ENCODE assay signal across 9 cellular contexts in the genomic region with DNA sequence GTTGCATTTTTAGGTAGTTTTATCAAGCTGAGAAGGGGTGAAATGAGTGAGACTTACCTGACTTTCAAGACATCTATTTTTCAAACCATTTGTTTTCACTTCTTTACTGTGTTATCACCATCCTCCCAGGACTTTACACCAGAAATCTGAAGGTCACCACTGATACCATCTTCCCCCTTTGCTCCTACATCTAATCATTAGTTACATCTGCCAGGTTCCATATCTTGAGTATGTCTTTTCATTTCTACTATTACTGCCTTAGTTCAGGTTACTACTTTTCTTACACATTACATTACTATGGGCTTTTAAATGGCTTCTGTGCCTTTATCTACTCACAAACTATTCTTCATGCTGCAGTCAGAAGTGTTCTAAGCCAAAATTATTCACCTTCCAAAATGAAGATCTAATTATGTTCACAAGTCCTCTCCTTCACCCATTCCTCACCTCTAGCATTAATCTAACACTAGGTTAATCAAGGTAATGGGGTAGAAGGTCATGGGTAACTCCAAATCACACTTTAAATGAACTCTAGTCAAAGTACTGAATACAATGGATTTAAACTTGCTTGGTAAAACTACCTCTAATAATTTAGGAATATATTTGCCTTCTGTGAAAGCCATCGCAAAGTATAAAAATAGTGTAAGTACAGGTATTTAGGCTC. TPM values are rescaled to one million over a fixed set of nuclear protein-coding genes. Genes with fewer than 3 reads are reported as not detected.
DNase-seq lines count a peak whose midpoint lies in the region; ATAC-seq and TF ChIP-seq lines count a peak whose summit lies in the region.
"Had no signal": no experiment of that assay in that cellular context is flagged by ENCODE, and none has a peak within 500 bp of the region (broad histone marks: within the 10 kb centered on the region; RNA-seq: fewer than 3 reads in every experiment).

No MANE protein-coding gene starts in this region.

- no peak overlapping the region for H3K27ac ChIP-seq in SK-N-MC

- H3K4me1 ChIP-seq in skeletal muscle satellite cell (ENCODE audit: control insufficient read depth, insufficient read depth, low read length), result peaks cover 22% of the 10 kb centered on the region

- TF ChIP-seq CTCF in fibroblast of pulmonary artery (IDR thresholded peaks at IDR 0.05; ENCODE audit: low read length, missing control alignments), result no peak

- H3K9me3 ChIP-seq in SK-N-MC (ENCODE audit: low read depth, low read length), result no peaks in the 10 kb centered on the region
- H3K9me3 ChIP-seq in skeletal muscle satellite cell (replicated peaks; ENCODE audit: low read length), result no peaks in the 10 kb centered on the region
- H3K9me3 ChIP-seq: Peyer's patch had no signal

- ATAC-seq in GM18520 (IDR thresholded peaks at IDR 0.05; ENCODE audit: unreplicated experiment) (no peak), GM18511 (IDR thresholded peaks at IDR 0.05; ENCODE audit: unreplicated experiment) (no peak)

- no peaks in the 10 kb centered on the region for H3K36me3 ChIP-seq in SK-N-MC (ENCODE audit: insufficient read depth, low read length)
- H3K36me3 ChIP-seq in skeletal muscle satellite cell (ENCODE audit: insufficient read depth, low read length), result no peaks in the 10 kb centered on the region
- H3K36me3 ChIP-seq: Peyer's patch had no signal

- no peaks in the 10 kb centered on the region for H3K27me3 ChIP-seq in skeletal muscle satellite cell (ENCODE audit: control insufficient read depth, insufficient read depth, low read length)
- H3K27me3 ChIP-seq: Peyer's patch had no signal

- H3K9ac ChIP-seq in SK-N-MC (ENCODE audit: insufficient read length) (peak overlapping the region; percentile 0), skeletal muscle satellite cell (ENCODE audit: low read depth, low read length) (peak overlapping the region; percentile 91)

- peak; percentile 46 for DNase-seq in NCI-H510A treated with DMSO at 0.1 percent for 48 hours (lab: John Stamatoyannopoulos, UW)
- DNase-seq in NCI-H510A (lab: John Stamatoyannopoulos, UW), result no peak
- no peak for DNase-seq in SK-N-MC (ENCODE audit: low read depth, low spot score)
- DNase-seq in fibroblast of pulmonary artery (ENCODE audit: low read depth), result no peak
- no peak for DNase-seq in activated CD4-positive, CD25-positive, alpha-beta regulatory T cell treated with anti-CD3 and anti-CD28 coated beads, Interleukin-2, amount 50 U/mL, for 72 hours

- peak overlapping the region; percentile 83 for H3K4me2 ChIP-seq in skeletal muscle satellite cell (ENCODE audit: low read length)

- peak overlapping the region; percentile 92 for H3K4me3 ChIP-seq in SK-N-MC
- H3K4me3 ChIP-seq in fibroblast of pulmonary artery (replicated peaks; ENCODE audit: low read depth, low read length), result peak overlapping the region; percentile 89
- peak overlapping the region; percentile 87 for H3K4me3 ChIP-seq in skeletal muscle satellite cell (ENCODE audit: low read length)

RNA-seq across cellular contexts. Expression of gene HSDL2, which starts 2.1 kb away (rescaled TPM):
- total RNA-seq in skeletal muscle satellite cell (2012; rRNA removed), result 36.7 and 47.4 TPM in 2 replicates

RNA-seq across cellular contexts. Expression of gene PTBP3, which starts 44.4 kb away (rescaled TPM):
- total RNA-seq in skeletal muscle satellite cell (2012; rRNA removed), result 19.0 and 25.1 TPM in 2 replicates
